Comparison of ENCODE assay signal across 14 cellular contexts in the genomic region with DNA sequence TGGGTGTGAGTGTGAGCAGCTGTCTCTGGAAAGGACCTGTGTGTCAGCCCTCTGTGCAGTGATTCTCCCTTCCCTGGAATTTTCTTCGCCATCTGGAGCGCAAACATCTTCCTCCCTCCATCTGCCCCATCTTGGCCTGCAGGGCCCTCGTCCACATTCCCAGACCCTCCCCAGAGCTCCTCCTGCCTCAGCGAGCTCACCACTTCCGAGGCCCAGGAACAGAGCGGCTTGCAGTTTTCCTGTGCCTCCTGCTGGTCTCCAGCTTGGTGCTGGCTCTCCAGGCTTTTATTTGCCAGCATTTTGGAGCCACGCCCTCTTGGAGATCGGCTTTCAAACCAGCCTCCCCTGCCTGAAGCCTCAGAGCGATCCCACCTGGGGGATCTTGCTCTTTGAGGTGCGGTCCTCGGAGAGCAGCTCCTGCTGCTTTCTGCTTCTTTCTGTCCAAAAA. TPM values are rescaled to one million over a fixed set of nuclear protein-coding genes. Genes with fewer than 3 reads are reported as not detected.
A peak's percentile ranks its signal among the peaks of the same experiment; 100 is the strongest.
DNase-seq lines count a peak whose midpoint lies in the region; ATAC-seq and TF ChIP-seq lines count a peak whose summit lies in the region.
"Had no signal": no experiment of that assay in that cellular context is flagged by ENCODE, and none has a peak within 500 bp of the region (broad histone marks: within the 10 kb centered on the region; RNA-seq: fewer than 3 reads in every experiment).

A gene with protein sequence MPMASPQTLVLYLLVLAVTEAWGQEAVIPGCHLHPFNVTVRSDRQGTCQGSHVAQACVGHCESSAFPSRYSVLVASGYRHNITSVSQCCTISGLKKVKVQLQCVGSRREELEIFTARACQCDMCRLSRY (minus strand): TSS at position 260 of the 448 bp plus-strand sequence. CDS start 433 bp downstream, outside the sequence.

- no TSS peak for BruUV-seq in A673 (replicated peaks; lab: Mats Ljungman, UMichigan)

- H3K9ac ChIP-seq in SK-N-MC (ENCODE audit: insufficient read length) (no peak within 1 kb of the TSS), iPS-18a (ENCODE audit: low read length) (no peak within 1 kb of the TSS)

- CTCF ChIA-PET in A673 (lab: Charles Lee), result no interaction called here
- CTCF ChIA-PET in HEK293 (lab: Yijun Ruan, JAX), result interaction anchor here (1.0 to 1.1 kb wide), 2 partner anchors 9 to 65 kb away, joined by 3 read pairs; no protein-coding TSS in a partner anchor
- CTCF ChIA-PET in CD8-positive, alpha-beta memory T cell (lab: Charles Lee), result no interaction called here

- H3K27me3 ChIP-seq in A673 (replicated peaks; ENCODE audit: insufficient read depth, low read depth, low read length, poor library complexity) (no peaks in the 10 kb centered on the region), iPS-18a (ENCODE audit: control insufficient read depth, insufficient read depth, low read length) (no peaks in the 10 kb centered on the region)
- no peaks in the 10 kb centered on the region for H3K27me3 ChIP-seq in CD8-positive, alpha-beta memory T cell (ENCODE audit: insufficient read depth, low read length, poor library complexity, severe bottlenecking)

- H3K9me3 Mint-ChIP-seq in CD8-positive, alpha-beta memory T cell, result no peaks in the 10 kb centered on the region
- H3K9me3 Mint-ChIP-seq: IgD-negative memory B cell had no signal

- H3K27ac ChIP-seq in A673 (ENCODE audit: low read depth, low read length, poor library complexity, severe bottlenecking) (no peak within 1 kb of the TSS), HEK293 (ENCODE audit: extremely low read depth, low read depth, low read length) (no peak within 1 kb of the TSS), SK-N-MC (no peak within 1 kb of the TSS), iPS-18a (ENCODE audit: low read length) (no peak within 1 kb of the TSS)
- no peak within 1 kb of the TSS for H3K27ac ChIP-seq in CD8-positive, alpha-beta memory T cell (ENCODE audit: low read depth, low read length)

- peaks cover 3 to 4% of the 10 kb centered on the region in 2 donors for H3K27me3 Mint-ChIP-seq in CD8-positive, alpha-beta memory T cell
- H3K27me3 Mint-ChIP-seq: IgD-negative memory B cell had no signal

- intact Hi-C loops in A673 (cut with micrococcal nuclease; ENCODE audit: unreplicated experiment), result no loop called here

- peak; percentile 62 for DNase-seq in A673 (ENCODE audit: low spot score)
- no peak for DNase-seq in SK-N-MC (ENCODE audit: low read depth, low spot score)
- no peak for DNase-seq in CD8-positive, alpha-beta memory T cell
- DNase-seq in activated CD4-positive, alpha-beta T cell treated with anti-CD3 and anti-CD28 coated beads, Interleukin-2, amount 50 U/mL, for 4 hours, result no peak
- DNase-seq: activated naive CD4-positive, alpha-beta T cell; stimulated activated CD4-positive, alpha-beta T cell treated with anti-CD3 and anti-CD28 coated beads, Interleukin-15, amount 100 ng/mL, for 24 hours; substantia nigra had no signal

- POLR2A ChIA-PET in A673 (lab: Charles Lee; ENCODE audit: low non-redundant PET) (no interaction called here), HEK293 (lab: Yijun Ruan, JAX) (interaction anchor here (0.9 to 1.5 kb wide), 3 partner anchors 9 to 13 kb away, joined by 3 read pairs; no protein-coding TSS in a partner anchor)
- POLR2A ChIA-PET in CD8-positive, alpha-beta memory T cell (lab: Charles Lee), result no interaction called here

- peak within 1 kb of the TSS in 4 of 8 donors; percentile 29 to 82 (median 64) for H3K27ac Mint-ChIP-seq in CD8-positive, alpha-beta memory T cell

- H3K4me1 Mint-ChIP-seq in CD8-positive, alpha-beta memory T cell, result no peaks in the 10 kb centered on the region
- H3K4me1 Mint-ChIP-seq: IgD-negative memory B cell had no signal

- H3K36me3 ChIP-seq in A673 (ENCODE audit: insufficient read depth, low read length, poor library complexity, severe bottlenecking) (no peaks in the 10 kb centered on the region), HEK293 (ENCODE audit: control insufficient read depth in 2 of 2, insufficient read depth in 1 of 2, low read length in 2 of 2) (peaks cover 0 to 43% of the 10 kb centered on the region in 2 experiments; a peak in 1 of 3 replicates), SK-N-MC (ENCODE audit: insufficient read depth, low read length) (no peaks in the 10 kb centered on the region), iPS-18a (ENCODE audit: control insufficient read depth, low read depth, low read length) (no peaks in the 10 kb centered on the region)
- H3K36me3 ChIP-seq in CD8-positive, alpha-beta memory T cell (ENCODE audit: insufficient read depth, low read length), result peaks cover 10% of the 10 kb centered on the region

- TF ChIP-seq CTCF in A673 (conservative IDR thresholded peaks at IDR 0.05; ENCODE audit: low read depth, low read length) (no peak; the same call in 1 of the 2 replicates), HEK293 (tag by site-specific recombination; IDR thresholded peaks at IDR 0.05) (no peak)

- H3K36me3 Mint-ChIP-seq in CD8-positive, alpha-beta memory T cell, result peaks cover 5 to 33% (median 11%) of the 10 kb centered on the region in 3 donors

- H3K4me3 ChIP-seq in A673 (ENCODE audit: low read depth, low read length, poor library complexity, severe bottlenecking), result no peak within 1 kb of the TSS
- no peak within 1 kb of the TSS for H3K4me3 ChIP-seq in HEK293 (ENCODE audit: low read depth, low read length)
- H3K4me3 ChIP-seq in SK-N-MC, result peak within 1 kb of the TSS; percentile 45; the same call in 1 of the 2 replicates
- peak within 1 kb of the TSS; percentile 12 for H3K4me3 ChIP-seq in iPS-18a (ENCODE audit: low read length)
- H3K4me3 ChIP-seq in CD8-positive, alpha-beta memory T cell (ENCODE audit: low read length), result no peak within 1 kb of the TSS
- H3K4me3 ChIP-seq: lung had no signal

- H3K4me1 ChIP-seq in A673 (ENCODE audit: insufficient read depth, low read length, poor library complexity, severe bottlenecking) (peaks cover 9% of the 10 kb centered on the region), HEK293 (ENCODE audit: control insufficient read depth, insufficient read depth, low read length) (no peaks in the 10 kb centered on the region), iPS-18a (ENCODE audit: control insufficient read depth, low read depth, low read length) (peaks cover 3% of the 10 kb centered on the region)
- no peaks in the 10 kb centered on the region for H3K4me1 ChIP-seq in CD8-positive, alpha-beta memory T cell (ENCODE audit: insufficient read depth, low read length)

- H3K9me3 ChIP-seq in A673 (ENCODE audit: low read depth, low read length, poor library complexity, severe bottlenecking) (no peaks in the 10 kb centered on the region), HEK293 (ENCODE audit: control insufficient read depth, insufficient read depth, low read depth, low read length) (no peaks in the 10 kb centered on the region), SK-N-MC (ENCODE audit: low read depth, low read length) (no peaks in the 10 kb centered on the region), iPS-18a (ENCODE audit: control insufficient read depth, low read depth, low read length) (no peaks in the 10 kb centered on the region)
- no peaks in the 10 kb centered on the region for H3K9me3 ChIP-seq in CD8-positive, alpha-beta memory T cell (ENCODE audit: low read length)

- no peak for ATAC-seq in GM18519 (IDR thresholded peaks at IDR 0.05; ENCODE audit: low FRiP score, unreplicated experiment)
- ATAC-seq in HG02610 (IDR thresholded peaks at IDR 0.05; ENCODE audit: unreplicated experiment), result no peak

- H3K4me3 Mint-ChIP-seq in CD8-positive, alpha-beta memory T cell, result no peak within 1 kb of the TSS
- H3K4me3 Mint-ChIP-seq: IgD-negative memory B cell had no signal

TF ChIP-seq in HEK293, 187 proteins besides CTCF, POLR2A, EP300 and RAD21 (continues in another document):
- TF ChIP-seq SCRT2 (tag by site-specific recombination; IDR thresholded peaks at IDR 0.05) (no peak), ZNF555 (tag by site-specific recombination; conservative IDR thresholded peaks at IDR 0.05) (no peak), ZNF2 (tag by site-specific recombination; IDR thresholded peaks at IDR 0.05) (no peak), ZNF311 (tag by site-specific recombination; IDR thresholded peaks at IDR 0.05; ENCODE audit: borderline replicate concordance) (no peak)
- TF ChIP-seq, protein P1, sequence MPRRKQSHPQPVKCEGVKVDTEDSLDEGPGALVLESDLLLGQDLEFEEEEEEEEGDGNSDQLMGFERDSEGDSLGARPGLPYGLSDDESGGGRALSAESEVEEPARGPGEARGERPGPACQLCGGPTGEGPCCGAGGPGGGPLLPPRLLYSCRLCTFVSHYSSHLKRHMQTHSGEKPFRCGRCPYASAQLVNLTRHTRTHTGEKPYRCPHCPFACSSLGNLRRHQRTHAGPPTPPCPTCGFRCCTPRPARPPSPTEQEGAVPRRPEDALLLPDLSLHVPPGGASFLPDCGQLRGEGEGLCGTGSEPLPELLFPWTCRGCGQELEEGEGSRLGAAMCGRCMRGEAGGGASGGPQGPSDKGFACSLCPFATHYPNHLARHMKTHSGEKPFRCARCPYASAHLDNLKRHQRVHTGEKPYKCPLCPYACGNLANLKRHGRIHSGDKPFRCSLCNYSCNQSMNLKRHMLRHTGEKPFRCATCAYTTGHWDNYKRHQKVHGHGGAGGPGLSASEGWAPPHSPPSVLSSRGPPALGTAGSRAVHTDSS (tag by site-specific recombination; IDR thresholded peaks at IDR 0.05), result no peak
- TF ChIP-seq, protein P2, sequence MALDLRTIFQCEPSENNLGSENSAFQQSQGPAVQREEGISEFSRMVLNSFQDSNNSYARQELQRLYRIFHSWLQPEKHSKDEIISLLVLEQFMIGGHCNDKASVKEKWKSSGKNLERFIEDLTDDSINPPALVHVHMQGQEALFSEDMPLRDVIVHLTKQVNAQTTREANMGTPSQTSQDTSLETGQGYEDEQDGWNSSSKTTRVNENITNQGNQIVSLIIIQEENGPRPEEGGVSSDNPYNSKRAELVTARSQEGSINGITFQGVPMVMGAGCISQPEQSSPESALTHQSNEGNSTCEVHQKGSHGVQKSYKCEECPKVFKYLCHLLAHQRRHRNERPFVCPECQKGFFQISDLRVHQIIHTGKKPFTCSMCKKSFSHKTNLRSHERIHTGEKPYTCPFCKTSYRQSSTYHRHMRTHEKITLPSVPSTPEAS (tag by site-specific recombination; IDR thresholded peaks at IDR 0.05), result peak; percentile 42; the same call in 1 of the 2 replicates
- TF ChIP-seq, protein P3, sequence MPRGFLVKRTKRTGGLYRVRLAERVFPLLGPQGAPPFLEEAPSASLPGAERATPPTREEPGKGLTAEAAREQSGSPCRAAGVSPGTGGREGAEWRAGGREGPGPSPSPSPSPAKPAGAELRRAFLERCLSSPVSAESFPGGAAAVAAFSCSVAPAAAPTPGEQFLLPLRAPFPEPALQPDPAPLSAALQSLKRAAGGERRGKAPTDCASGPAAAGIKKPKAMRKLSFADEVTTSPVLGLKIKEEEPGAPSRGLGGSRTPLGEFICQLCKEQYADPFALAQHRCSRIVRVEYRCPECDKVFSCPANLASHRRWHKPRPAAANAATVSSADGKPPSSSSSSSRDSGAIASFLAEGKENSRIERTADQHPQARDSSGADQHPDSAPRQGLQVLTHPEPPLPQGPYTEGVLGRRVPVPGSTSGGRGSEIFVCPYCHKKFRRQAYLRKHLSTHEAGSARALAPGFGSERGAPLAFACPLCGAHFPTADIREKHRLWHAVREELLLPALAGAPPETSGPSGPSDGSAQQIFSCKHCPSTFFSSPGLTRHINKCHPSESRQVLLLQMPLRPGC (tag by site-specific recombination; IDR thresholded peaks at IDR 0.05), result no peak

RNA-seq across cellular contexts. Expression of the gene that starts here (rescaled TPM):
- total RNA-seq in A673 (2021), result not detected in 2 replicates
- total RNA-seq in CD8-positive, alpha-beta memory T cell, result not detected
- not detected for polyA plus RNA-seq in CD8-positive, alpha-beta memory T cell
- total RNA-seq: endothelial cell of umbilical vein, lung had no signal
- polyA plus RNA-seq: endothelial cell of umbilical vein, IgD-negative memory B cell had no signal

Comparison
In these comparisons a context has a peak if more than half of its experiments do, and no peak if none do; other contexts are left out.
1. Peak in DNase-seq in A673; RNA of the gene not detected or under 1 TPM.
2. H3K4me3 ChIP-seq: peak in SK-N-MC (single experiment) and iPS-18a (single experiment); none in A673 (single experiment), HEK293 (single experiment) and CD8-positive, alpha-beta memory T cell (single experiment).